In the genomic region with DNA sequence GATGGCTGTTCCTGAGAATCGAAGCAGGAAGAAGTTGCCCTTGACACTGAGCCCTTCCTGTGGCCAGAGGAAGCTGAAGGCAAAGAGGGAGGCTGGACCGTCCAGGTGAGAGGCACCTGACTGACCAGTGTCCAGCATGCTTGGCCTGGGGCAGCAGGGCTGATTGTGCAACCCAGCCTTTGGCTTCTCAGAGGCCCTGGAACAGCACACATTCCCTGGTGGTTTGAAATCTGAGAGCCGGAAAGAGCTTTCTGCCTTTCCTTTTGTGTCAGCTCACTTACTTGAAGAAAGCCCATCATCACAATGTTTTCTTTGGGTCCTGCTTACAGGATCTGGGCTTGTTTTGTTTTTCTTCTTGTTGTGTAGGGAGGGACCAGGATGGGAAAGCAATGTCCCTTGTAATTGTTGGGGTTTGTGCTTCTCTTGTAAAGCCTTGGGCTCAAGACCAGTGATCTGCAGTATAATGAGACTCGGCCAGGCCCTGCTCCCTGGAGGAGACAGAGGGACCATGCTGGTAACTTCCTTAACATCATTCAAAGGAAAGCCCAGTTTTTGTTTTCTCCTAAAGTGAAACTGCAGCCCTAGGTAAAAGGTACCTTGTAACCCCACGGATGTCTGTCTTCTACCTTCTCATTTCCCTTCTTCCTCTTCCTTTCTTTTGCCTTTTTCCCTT, we compare ENCODE assay signal across 11 cellular contexts.
DNase-seq lines count a peak whose midpoint lies in the region; ATAC-seq and TF ChIP-seq lines count a peak whose summit lies in the region.
"Had no signal": no experiment of that assay in that cellular context is flagged by ENCODE, and none has a peak within 500 bp of the region (broad histone marks: within the 10 kb centered on the region; RNA-seq: fewer than 3 reads in every experiment).

No MANE protein-coding gene starts in this region.

- H3K4me3 Mint-ChIP-seq in neural progenitor cell = no peak overlapping the region
- no peak overlapping the region for H3K4me3 Mint-ChIP-seq in activated T-cell treated with anti-CD3 and anti-CD28 coated beads, Interleukin-2, amount 50 U/mL, for 72 hours
- H3K4me3 Mint-ChIP-seq: natural killer cell had no signal

- H3F3A ChIP-seq in PC-9 (ENCODE audit: insufficient read depth, low read depth) = peaks cover 15% of the 10 kb centered on the region; the same call in 1 of the 2 replicates
- peaks cover 27% of the 10 kb centered on the region for H3F3A ChIP-seq in neural progenitor cell (ENCODE audit: low read depth)

- H4K20me1 ChIP-seq in PC-9 (ENCODE audit: insufficient read depth) (no peaks in the 10 kb centered on the region), neural progenitor cell (ENCODE audit: low read depth) (no peaks in the 10 kb centered on the region)

- no peaks in the 10 kb centered on the region for H3K79me2 ChIP-seq in PC-9 (ENCODE audit: low read depth)
- H3K79me2 ChIP-seq in neural progenitor cell (ENCODE audit: low read depth) = no peaks in the 10 kb centered on the region

- H3K9me2 ChIP-seq in PC-9 (ENCODE audit: insufficient read depth) = no peaks in the 10 kb centered on the region

- no peak for ATAC-seq in HG03039 (IDR thresholded peaks at IDR 0.05; ENCODE audit: unreplicated experiment)
- ATAC-seq in GM18861 (IDR thresholded peaks at IDR 0.05; ENCODE audit: unreplicated experiment) = no peak
- ATAC-seq in activated T-cell treated with anti-CD3 and anti-CD28 coated beads, Interleukin-2, amount 50 U/mL, for 72 hours (replicated peaks in 1 of 2) = no peak
- ATAC-seq: natural killer cell had no signal

- H3K27me3 Mint-ChIP-seq in neural progenitor cell (ENCODE audit: insufficient read depth, low read depth) = peaks cover 6% of the 10 kb centered on the region
- no peaks in the 10 kb centered on the region for H3K27me3 Mint-ChIP-seq in activated T-cell treated with anti-CD3 and anti-CD28 coated beads, Interleukin-2, amount 50 U/mL, for 72 hours (ENCODE audit: low read depth)

- no peak overlapping the region for H3K9ac ChIP-seq in neural progenitor cell

- peaks cover 46% of the 10 kb centered on the region for H3K4me1 Mint-ChIP-seq in neural progenitor cell
- H3K4me1 Mint-ChIP-seq in activated T-cell treated with anti-CD3 and anti-CD28 coated beads, Interleukin-2, amount 50 U/mL, for 72 hours (ENCODE audit: low read depth) = no peaks in the 10 kb centered on the region
- H3K4me1 Mint-ChIP-seq: natural killer cell had no signal

- no TSS peak for BruUV-seq in PC-9 (replicated peaks; lab: Mats Ljungman, UMichigan)

- no peaks in the 10 kb centered on the region for H3K27me3 ChIP-seq in PC-9 (ENCODE audit: insufficient read depth, low read depth)
- H3K27me3 ChIP-seq in neural progenitor cell = no peaks in the 10 kb centered on the region
- no peaks in the 10 kb centered on the region for H3K27me3 ChIP-seq in vagina
- H3K27me3 ChIP-seq: cardiac muscle cell had no signal

- H3K36me3 Mint-ChIP-seq in neural progenitor cell = peaks cover 2% of the 10 kb centered on the region
- no peaks in the 10 kb centered on the region for H3K36me3 Mint-ChIP-seq in activated T-cell treated with anti-CD3 and anti-CD28 coated beads, Interleukin-2, amount 50 U/mL, for 72 hours (ENCODE audit: insufficient read depth in 2 of 2)
- H3K36me3 Mint-ChIP-seq: natural killer cell had no signal

- H3K4me3 ChIP-seq in PC-9 (no peak overlapping the region), fibroblast of the aortic adventitia (ENCODE audit: low read depth, low read length) (no peak overlapping the region), neural progenitor cell (no peak overlapping the region), vagina (no peak overlapping the region)
- H3K4me3 ChIP-seq: cardiac muscle cell had no signal

- H3K9me3 Mint-ChIP-seq in neural progenitor cell = peaks cover 13% of the 10 kb centered on the region
- no peaks in the 10 kb centered on the region for H3K9me3 Mint-ChIP-seq in activated T-cell treated with anti-CD3 and anti-CD28 coated beads, Interleukin-2, amount 50 U/mL, for 72 hours
- H3K9me3 Mint-ChIP-seq: natural killer cell had no signal

- H3K27ac ChIP-seq in PC-9 = no peak overlapping the region
- H3K27ac ChIP-seq in neural progenitor cell = peak overlapping the region; percentile 62
- peak overlapping the region; percentile 46 for H3K27ac ChIP-seq in vagina
- H3K27ac ChIP-seq: cardiac muscle cell had no signal

- H3K4me1 ChIP-seq in PC-9 (replicated peaks; ENCODE audit: insufficient read depth) (peaks cover 23% of the 10 kb centered on the region), neural progenitor cell (peaks cover 30% of the 10 kb centered on the region), vagina (peaks cover 38% of the 10 kb centered on the region)

- POLR2A ChIA-PET in PC-9 (lab: Charles Lee; ENCODE audit: unreplicated experiment) = interaction anchor here (0.5 to 1.0 kb wide), 2 partner anchors 10 to 209 kb away, joined by 3 to 5 read pairs; no protein-coding TSS in a partner anchor

- H2AFZ ChIP-seq in PC-9 (0 out of 2 replicates have a peak overlapping the region, but pooled peaks have one; percentile 9), neural progenitor cell (replicated peaks) (no peak overlapping the region)

- CTCF ChIA-PET in PC-9 (lab: Charles Lee) = interaction anchor here (0.7 kb wide), 1 partner anchor 418 kb away, joined by 4 read pairs; no protein-coding TSS in a partner anchor

- peak overlapping the region; percentile 17; the same call in 1 of the 2 replicates for H3K4me2 ChIP-seq in PC-9
- peak overlapping the region; percentile 1 for H3K4me2 ChIP-seq in neural progenitor cell

- H3K27ac Mint-ChIP-seq in neural progenitor cell = peak overlapping the region; percentile 44
- no peak overlapping the region for H3K27ac Mint-ChIP-seq in activated T-cell treated with anti-CD3 and anti-CD28 coated beads, Interleukin-2, amount 50 U/mL, for 72 hours
- H3K27ac Mint-ChIP-seq: natural killer cell had no signal

- H3K9me3 ChIP-seq in PC-9 (ENCODE audit: insufficient read depth, low read depth) (no peaks in the 10 kb centered on the region), neural progenitor cell (ENCODE audit: low read depth) (no peaks in the 10 kb centered on the region), vagina (no peaks in the 10 kb centered on the region)

- no peak for TF ChIP-seq CTCF in PC-9 (conservative IDR thresholded peaks at IDR 0.05)
- no peak for TF ChIP-seq CTCF in fibroblast of the aortic adventitia (IDR thresholded peaks at IDR 0.05; ENCODE audit: insufficient read depth, low read length)
- TF ChIP-seq CTCF in neural progenitor cell (IDR thresholded peaks at IDR 0.05) = no peak
- peak in 1 of 3 experiments; percentile 29 for TF ChIP-seq CTCF in vagina (IDR thresholded peaks at IDR 0.05)

- TF ChIP-seq POLR2A in vagina (IDR thresholded peaks at IDR 0.05) = no peak

- no peaks in the 10 kb centered on the region for H3K36me3 ChIP-seq in PC-9 (ENCODE audit: low read depth)
- H3K36me3 ChIP-seq in neural progenitor cell = no peaks in the 10 kb centered on the region
- H3K36me3 ChIP-seq in vagina = no peaks in the 10 kb centered on the region
- H3K36me3 ChIP-seq: cardiac muscle cell had no signal

- DNase-seq in PC-9 (peak in 1 of 2 experiments; percentile 57), fibroblast of the aortic adventitia (ENCODE audit: low read depth) (peak; percentile 92), neural progenitor cell (ENCODE audit: low spot score) (peak; percentile 48), vagina (ENCODE audit: extremely low spot score in 2 of 2) (no peak)
- no peak for DNase-seq in activated T-cell treated with anti-CD3 and anti-CD28 coated beads, Interleukin-2, amount 50 U/mL, for 72 hours
- DNase-seq: hypothalamus, natural killer cell, NCI-H1417 treated with DMSO at 0.1 percent for 48 hours had no signal

- intact Hi-C loops in PC-9 (cut with micrococcal nuclease; ENCODE audit: unreplicated experiment) (no loop called here), vagina (cut with DNase I) (loop anchor here (10.0 kb wide), 1 partner anchor 246 kb away; the partner anchor contains the start of gene S1PR3)

Comparison
In these comparisons a context has a peak if more than half of its experiments do, and no peak if none do; other contexts are left out.
1. DNase-seq: peak in fibroblast of the aortic adventitia (single experiment) and neural progenitor cell (single experiment); none in vagina (0 of 2) and activated T-cell treated with anti-CD3 and anti-CD28 coated beads, Interleukin-2, amount 50 U/mL, for 72 hours (0 of 2).